ENCODE assay signal across 1 cellular context in the genomic region with DNA sequence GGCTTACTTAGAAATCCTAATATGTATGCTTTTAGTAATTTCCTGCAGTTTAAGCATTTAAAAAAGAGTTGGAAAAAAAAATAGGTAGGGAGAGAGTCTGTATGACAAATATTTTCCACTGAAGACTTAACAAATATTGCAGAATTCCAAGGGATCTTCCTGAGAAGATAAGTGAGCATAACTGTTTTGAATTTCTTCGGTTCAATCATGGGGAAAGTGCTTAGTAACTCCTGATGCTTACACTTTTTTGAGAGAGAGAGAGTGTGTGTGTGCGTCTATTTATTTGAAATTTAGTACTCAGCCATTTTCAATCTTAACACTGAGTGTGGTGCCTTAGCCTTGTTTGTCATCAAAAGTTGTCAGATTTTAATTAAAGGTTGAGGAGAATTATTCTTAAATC.
TF ChIP-seq lines count a peak whose summit lies in the region.

No MANE protein-coding gene starts in this region.

TF ChIP-seq in WTC11, 78 proteins besides CTCF, POLR2A, EP300 and RAD21 (continued from another document):
- TF ChIP-seq, protein P1, sequence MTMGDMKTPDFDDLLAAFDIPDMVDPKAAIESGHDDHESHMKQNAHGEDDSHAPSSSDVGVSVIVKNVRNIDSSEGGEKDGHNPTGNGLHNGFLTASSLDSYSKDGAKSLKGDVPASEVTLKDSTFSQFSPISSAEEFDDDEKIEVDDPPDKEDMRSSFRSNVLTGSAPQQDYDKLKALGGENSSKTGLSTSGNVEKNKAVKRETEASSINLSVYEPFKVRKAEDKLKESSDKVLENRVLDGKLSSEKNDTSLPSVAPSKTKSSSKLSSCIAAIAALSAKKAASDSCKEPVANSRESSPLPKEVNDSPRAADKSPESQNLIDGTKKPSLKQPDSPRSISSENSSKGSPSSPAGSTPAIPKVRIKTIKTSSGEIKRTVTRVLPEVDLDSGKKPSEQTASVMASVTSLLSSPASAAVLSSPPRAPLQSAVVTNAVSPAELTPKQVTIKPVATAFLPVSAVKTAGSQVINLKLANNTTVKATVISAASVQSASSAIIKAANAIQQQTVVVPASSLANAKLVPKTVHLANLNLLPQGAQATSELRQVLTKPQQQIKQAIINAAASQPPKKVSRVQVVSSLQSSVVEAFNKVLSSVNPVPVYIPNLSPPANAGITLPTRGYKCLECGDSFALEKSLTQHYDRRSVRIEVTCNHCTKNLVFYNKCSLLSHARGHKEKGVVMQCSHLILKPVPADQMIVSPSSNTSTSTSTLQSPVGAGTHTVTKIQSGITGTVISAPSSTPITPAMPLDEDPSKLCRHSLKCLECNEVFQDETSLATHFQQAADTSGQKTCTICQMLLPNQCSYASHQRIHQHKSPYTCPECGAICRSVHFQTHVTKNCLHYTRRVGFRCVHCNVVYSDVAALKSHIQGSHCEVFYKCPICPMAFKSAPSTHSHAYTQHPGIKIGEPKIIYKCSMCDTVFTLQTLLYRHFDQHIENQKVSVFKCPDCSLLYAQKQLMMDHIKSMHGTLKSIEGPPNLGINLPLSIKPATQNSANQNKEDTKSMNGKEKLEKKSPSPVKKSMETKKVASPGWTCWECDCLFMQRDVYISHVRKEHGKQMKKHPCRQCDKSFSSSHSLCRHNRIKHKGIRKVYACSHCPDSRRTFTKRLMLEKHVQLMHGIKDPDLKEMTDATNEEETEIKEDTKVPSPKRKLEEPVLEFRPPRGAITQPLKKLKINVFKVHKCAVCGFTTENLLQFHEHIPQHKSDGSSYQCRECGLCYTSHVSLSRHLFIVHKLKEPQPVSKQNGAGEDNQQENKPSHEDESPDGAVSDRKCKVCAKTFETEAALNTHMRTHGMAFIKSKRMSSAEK (CRISPR knock-in tag; IDR thresholded peaks at IDR 0.05; ENCODE audit: borderline replicate concordance) = no peak
- TF ChIP-seq ZNF317 (CRISPR knock-in tag; IDR thresholded peaks at IDR 0.05; ENCODE audit: borderline replicate concordance, low read depth) (no peak), CREB1 (CRISPR knock-in tag; IDR thresholded peaks at IDR 0.05) (no peak), IRF2 (CRISPR knock-in tag; IDR thresholded peaks at IDR 0.05; ENCODE audit: borderline replicate concordance, low read depth) (no peak), RORB (CRISPR knock-in tag; IDR thresholded peaks at IDR 0.05) (no peak), SMAD3 (CRISPR knock-in tag; IDR thresholded peaks at IDR 0.05; ENCODE audit: borderline replicate concordance) (no peak), RELA (CRISPR knock-in tag; IDR thresholded peaks at IDR 0.05; ENCODE audit: borderline replicate concordance) (no peak), ZNF232 (CRISPR knock-in tag; IDR thresholded peaks at IDR 0.05) (no peak), GRHL2 (CRISPR knock-in tag; IDR thresholded peaks at IDR 0.05; ENCODE audit: insufficient replicate concordance, severe bottlenecking) (no peak), GABPB1 (CRISPR knock-in tag; IDR thresholded peaks at IDR 0.05) (no peak), ZNF219 (CRISPR knock-in tag; IDR thresholded peaks at IDR 0.05; ENCODE audit: borderline replicate concordance) (no peak)
- TF ChIP-seq, protein P2, sequence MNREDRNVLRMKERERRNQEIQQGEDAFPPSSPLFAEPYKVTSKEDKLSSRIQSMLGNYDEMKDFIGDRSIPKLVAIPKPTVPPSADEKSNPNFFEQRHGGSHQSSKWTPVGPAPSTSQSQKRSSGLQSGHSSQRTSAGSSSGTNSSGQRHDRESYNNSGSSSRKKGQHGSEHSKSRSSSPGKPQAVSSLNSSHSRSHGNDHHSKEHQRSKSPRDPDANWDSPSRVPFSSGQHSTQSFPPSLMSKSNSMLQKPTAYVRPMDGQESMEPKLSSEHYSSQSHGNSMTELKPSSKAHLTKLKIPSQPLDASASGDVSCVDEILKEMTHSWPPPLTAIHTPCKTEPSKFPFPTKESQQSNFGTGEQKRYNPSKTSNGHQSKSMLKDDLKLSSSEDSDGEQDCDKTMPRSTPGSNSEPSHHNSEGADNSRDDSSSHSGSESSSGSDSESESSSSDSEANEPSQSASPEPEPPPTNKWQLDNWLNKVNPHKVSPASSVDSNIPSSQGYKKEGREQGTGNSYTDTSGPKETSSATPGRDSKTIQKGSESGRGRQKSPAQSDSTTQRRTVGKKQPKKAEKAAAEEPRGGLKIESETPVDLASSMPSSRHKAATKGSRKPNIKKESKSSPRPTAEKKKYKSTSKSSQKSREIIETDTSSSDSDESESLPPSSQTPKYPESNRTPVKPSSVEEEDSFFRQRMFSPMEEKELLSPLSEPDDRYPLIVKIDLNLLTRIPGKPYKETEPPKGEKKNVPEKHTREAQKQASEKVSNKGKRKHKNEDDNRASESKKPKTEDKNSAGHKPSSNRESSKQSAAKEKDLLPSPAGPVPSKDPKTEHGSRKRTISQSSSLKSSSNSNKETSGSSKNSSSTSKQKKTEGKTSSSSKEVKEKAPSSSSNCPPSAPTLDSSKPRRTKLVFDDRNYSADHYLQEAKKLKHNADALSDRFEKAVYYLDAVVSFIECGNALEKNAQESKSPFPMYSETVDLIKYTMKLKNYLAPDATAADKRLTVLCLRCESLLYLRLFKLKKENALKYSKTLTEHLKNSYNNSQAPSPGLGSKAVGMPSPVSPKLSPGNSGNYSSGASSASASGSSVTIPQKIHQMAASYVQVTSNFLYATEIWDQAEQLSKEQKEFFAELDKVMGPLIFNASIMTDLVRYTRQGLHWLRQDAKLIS (CRISPR knock-in tag; IDR thresholded peaks at IDR 0.05; ENCODE audit: borderline replicate concordance) = no peak
- TF ChIP-seq, protein P3, sequence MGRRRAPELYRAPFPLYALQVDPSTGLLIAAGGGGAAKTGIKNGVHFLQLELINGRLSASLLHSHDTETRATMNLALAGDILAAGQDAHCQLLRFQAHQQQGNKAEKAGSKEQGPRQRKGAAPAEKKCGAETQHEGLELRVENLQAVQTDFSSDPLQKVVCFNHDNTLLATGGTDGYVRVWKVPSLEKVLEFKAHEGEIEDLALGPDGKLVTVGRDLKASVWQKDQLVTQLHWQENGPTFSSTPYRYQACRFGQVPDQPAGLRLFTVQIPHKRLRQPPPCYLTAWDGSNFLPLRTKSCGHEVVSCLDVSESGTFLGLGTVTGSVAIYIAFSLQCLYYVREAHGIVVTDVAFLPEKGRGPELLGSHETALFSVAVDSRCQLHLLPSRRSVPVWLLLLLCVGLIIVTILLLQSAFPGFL (CRISPR knock-in tag; IDR thresholded peaks at IDR 0.05; ENCODE audit: borderline replicate concordance) = no peak
- TF ChIP-seq, protein P4, sequence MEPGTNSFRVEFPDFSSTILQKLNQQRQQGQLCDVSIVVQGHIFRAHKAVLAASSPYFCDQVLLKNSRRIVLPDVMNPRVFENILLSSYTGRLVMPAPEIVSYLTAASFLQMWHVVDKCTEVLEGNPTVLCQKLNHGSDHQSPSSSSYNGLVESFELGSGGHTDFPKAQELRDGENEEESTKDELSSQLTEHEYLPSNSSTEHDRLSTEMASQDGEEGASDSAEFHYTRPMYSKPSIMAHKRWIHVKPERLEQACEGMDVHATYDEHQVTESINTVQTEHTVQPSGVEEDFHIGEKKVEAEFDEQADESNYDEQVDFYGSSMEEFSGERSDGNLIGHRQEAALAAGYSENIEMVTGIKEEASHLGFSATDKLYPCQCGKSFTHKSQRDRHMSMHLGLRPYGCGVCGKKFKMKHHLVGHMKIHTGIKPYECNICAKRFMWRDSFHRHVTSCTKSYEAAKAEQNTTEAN (CRISPR knock-in tag; IDR thresholded peaks at IDR 0.05) = no peak
